ENCODE assay signal across 1 cellular context in the genomic region with DNA sequence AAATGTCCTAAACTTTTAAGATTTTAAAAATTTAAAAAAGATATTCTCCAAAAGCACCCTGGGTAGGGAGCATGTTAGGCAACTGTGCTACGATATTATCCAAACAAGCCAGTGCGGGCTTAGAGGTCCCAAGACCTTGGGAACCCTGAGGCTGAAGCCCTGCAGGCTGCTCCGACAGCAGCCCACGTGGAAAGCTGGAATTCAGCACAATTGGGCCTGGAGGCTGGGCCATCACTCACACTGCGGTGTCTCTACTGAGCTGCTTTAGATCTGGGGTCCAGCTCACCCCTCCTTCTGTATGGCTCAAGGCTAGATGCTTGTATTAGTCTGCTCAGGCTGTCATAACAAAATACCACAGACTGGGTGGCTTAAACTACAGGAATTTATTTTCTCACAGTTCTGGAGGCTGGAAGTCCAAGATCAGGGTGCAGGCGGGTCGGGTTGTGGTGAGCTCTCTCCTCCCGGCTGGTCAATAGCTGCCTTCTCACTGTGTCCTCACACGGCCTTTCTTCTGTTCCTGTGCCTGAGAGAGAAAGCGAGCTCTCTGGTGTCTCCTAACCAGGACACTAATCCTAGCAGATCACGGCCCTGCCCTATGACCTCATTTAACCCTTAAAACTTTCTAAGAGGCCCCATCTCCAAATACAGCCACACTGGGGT.
A peak's percentile ranks its signal among the peaks of the same experiment; 100 is the strongest.
TF ChIP-seq lines count a peak whose summit lies in the region.

No MANE protein-coding gene starts in this region.

TF ChIP-seq in HepG2, 621 proteins besides CTCF, POLR2A, EP300 and RAD21 (continued from another document):
- TF ChIP-seq, protein P1, sequence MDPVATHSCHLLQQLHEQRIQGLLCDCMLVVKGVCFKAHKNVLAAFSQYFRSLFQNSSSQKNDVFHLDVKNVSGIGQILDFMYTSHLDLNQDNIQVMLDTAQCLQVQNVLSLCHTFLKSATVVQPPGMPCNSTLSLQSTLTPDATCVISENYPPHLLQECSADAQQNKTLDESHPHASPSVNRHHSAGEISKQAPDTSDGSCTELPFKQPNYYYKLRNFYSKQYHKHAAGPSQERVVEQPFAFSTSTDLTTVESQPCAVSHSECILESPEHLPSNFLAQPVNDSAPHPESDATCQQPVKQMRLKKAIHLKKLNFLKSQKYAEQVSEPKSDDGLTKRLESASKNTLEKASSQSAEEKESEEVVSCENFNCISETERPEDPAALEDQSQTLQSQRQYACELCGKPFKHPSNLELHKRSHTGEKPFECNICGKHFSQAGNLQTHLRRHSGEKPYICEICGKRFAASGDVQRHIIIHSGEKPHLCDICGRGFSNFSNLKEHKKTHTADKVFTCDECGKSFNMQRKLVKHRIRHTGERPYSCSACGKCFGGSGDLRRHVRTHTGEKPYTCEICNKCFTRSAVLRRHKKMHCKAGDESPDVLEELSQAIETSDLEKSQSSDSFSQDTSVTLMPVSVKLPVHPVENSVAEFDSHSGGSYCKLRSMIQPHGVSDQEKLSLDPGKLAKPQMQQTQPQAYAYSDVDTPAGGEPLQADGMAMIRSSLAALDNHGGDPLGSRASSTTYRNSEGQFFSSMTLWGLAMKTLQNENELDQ (CRISPR knock-in tag; IDR thresholded peaks at IDR 0.05; ENCODE audit: borderline replicate concordance) = no peak
- TF ChIP-seq ZNF678 (CRISPR knock-in tag; IDR thresholded peaks at IDR 0.05) (no peak), NR2C2 (CRISPR knock-in tag; IDR thresholded peaks at IDR 0.05; ENCODE audit: borderline replicate concordance) (no peak), ZNF496 (CRISPR knock-in tag; IDR thresholded peaks at IDR 0.05; ENCODE audit: insufficient replicate concordance) (no peak), ZBTB42 (CRISPR knock-in tag; IDR thresholded peaks at IDR 0.05) (no peak)
- TF ChIP-seq, protein P2, sequence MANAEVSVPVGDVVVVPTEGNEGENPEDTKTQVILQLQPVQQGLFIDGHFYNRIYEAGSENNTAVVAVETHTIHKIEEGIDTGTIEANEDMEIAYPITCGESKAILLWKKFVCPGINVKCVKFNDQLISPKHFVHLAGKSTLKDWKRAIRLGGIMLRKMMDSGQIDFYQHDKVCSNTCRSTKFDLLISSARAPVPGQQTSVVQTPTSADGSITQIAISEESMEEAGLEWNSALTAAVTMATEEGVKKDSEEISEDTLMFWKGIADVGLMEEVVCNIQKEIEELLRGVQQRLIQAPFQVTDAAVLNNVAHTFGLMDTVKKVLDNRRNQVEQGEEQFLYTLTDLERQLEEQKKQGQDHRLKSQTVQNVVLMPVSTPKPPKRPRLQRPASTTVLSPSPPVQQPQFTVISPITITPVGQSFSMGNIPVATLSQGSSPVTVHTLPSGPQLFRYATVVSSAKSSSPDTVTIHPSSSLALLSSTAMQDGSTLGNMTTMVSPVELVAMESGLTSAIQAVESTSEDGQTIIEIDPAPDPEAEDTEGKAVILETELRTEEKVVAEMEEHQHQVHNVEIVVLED (CRISPR knock-in tag; IDR thresholded peaks at IDR 0.05; ENCODE audit: borderline replicate concordance) = no peak
- TF ChIP-seq, protein P3, sequence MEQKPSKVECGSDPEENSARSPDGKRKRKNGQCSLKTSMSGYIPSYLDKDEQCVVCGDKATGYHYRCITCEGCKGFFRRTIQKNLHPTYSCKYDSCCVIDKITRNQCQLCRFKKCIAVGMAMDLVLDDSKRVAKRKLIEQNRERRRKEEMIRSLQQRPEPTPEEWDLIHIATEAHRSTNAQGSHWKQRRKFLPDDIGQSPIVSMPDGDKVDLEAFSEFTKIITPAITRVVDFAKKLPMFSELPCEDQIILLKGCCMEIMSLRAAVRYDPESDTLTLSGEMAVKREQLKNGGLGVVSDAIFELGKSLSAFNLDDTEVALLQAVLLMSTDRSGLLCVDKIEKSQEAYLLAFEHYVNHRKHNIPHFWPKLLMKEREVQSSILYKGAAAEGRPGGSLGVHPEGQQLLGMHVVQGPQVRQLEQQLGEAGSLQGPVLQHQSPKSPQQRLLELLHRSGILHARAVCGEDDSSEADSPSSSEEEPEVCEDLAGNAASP (CRISPR knock-in tag; IDR thresholded peaks at IDR 0.05; ENCODE audit: borderline replicate concordance) = peak; percentile 47; the same call in 1 of the 2 replicates
- TF ChIP-seq, protein P4, sequence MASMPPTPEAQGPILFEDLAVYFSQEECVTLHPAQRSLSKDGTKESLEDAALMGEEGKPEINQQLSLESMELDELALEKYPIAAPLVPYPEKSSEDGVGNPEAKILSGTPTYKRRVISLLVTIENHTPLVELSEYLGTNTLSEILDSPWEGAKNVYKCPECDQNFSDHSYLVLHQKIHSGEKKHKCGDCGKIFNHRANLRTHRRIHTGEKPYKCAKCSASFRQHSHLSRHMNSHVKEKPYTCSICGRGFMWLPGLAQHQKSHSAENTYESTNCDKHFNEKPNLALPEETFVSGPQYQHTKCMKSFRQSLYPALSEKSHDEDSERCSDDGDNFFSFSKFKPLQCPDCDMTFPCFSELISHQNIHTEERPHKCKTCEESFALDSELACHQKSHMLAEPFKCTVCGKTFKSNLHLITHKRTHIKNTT (CRISPR knock-in tag; IDR thresholded peaks at IDR 0.05) = no peak
